In the genomic region with DNA sequence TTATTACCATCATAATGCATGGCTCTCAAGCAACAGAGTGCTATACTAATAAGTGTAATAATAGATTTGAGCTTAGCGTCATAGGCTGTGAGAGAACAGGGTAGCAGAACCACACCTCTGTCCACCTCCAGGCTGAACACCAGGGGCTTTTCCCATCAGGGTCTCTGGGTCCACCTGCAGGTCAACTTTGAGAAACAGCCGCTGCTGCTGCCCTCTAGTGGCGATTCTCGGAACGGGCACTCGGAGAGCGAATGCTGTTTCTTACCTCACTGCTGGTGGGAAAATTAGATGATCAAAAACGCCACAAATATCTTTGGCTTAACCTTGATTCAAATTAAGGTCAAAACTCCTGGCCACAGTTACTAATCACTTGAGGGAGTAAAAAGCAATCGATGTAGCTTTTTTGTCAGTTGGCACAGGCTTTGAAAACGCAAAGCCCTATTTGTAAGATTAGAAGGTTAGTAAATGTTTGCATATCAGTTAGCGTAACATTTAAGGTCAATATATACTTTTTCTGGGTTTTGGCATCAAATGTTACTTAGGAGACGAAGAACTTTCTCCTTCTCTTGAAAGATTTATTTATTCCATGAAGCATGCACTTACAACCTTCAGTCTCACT, we compare ENCODE assay signal across 8 cellular contexts.
DNase-seq lines count a peak whose midpoint lies in the region; ATAC-seq and TF ChIP-seq lines count a peak whose summit lies in the region.

No MANE protein-coding gene starts in this region.

- no peaks in the 10 kb centered on the region for H3K9me3 Mint-ChIP-seq in activated naive CD8-positive, alpha-beta T cell treated with anti-CD3 and anti-CD28 coated beads, Interleukin-2, amount 10 ng/mL, durations not matched to agents 7 days and 5 days

- POLR2A ChIA-PET in activated naive CD8-positive, alpha-beta T cell treated with anti-CD3 and anti-CD28 coated beads, Interleukin-2, amount 10 ng/mL, durations not matched to agents 7 days and 5 days (lab: Charles Lee), result no interaction called here

- no peak overlapping the region for H3K4me3 Mint-ChIP-seq in activated naive CD8-positive, alpha-beta T cell treated with anti-CD3 and anti-CD28 coated beads, Interleukin-2, amount 10 ng/mL, durations not matched to agents 7 days and 5 days

- no peaks in the 10 kb centered on the region for H3K4me1 Mint-ChIP-seq in activated naive CD8-positive, alpha-beta T cell treated with anti-CD3 and anti-CD28 coated beads, Interleukin-2, amount 10 ng/mL, durations not matched to agents 7 days and 5 days

- DNase-seq in A172 (ENCODE audit: low spot score), result peak; percentile 13
- DNase-seq in GM12865 (ENCODE audit: low read depth), result peak; percentile 49
- peak; percentile 58 to 60 for DNase-seq in SHP77 (lab: John Stamatoyannopoulos, UW)
- peak; percentile 69 for DNase-seq in activated naive CD8-positive, alpha-beta T cell treated with anti-CD3 and anti-CD28 coated beads, Interleukin-2, amount 10 ng/mL, durations not matched to agents 7 days and 5 days
- DNase-seq in hypothalamus (lab: John Stamatoyannopoulos, UW), result peak in 38 of 51 donors; percentile 6 to 78 (median 44)
- DNase-seq in stimulated activated CD4-positive, alpha-beta T cell treated with anti-CD3 and anti-CD28 coated beads, Interleukin-1b, Interleukin-23, amount 100 ng/mL, for 48 hours, result peak; percentile 57

- no peaks in the 10 kb centered on the region for H3K36me3 Mint-ChIP-seq in activated naive CD8-positive, alpha-beta T cell treated with anti-CD3 and anti-CD28 coated beads, Interleukin-2, amount 10 ng/mL, durations not matched to agents 7 days and 5 days

- peaks cover 9% of the 10 kb centered on the region for H3K27me3 Mint-ChIP-seq in activated naive CD8-positive, alpha-beta T cell treated with anti-CD3 and anti-CD28 coated beads, Interleukin-2, amount 10 ng/mL, durations not matched to agents 7 days and 5 days

- no peak overlapping the region for H3K27ac Mint-ChIP-seq in activated naive CD8-positive, alpha-beta T cell treated with anti-CD3 and anti-CD28 coated beads, Interleukin-2, amount 10 ng/mL, durations not matched to agents 7 days and 5 days

- H3K4me3 ChIP-seq in GM12865 (ENCODE audit: low read depth, low read length), result no peak overlapping the region

- ATAC-seq in HG03342 (IDR thresholded peaks at IDR 0.05; ENCODE audit: unreplicated experiment), result peak; percentile 80
- ATAC-seq in activated naive CD8-positive, alpha-beta T cell treated with anti-CD3 and anti-CD28 coated beads, Interleukin-2, amount 10 ng/mL, durations not matched to agents 7 days and 5 days (ENCODE audit: low read depth), result no peak
- ATAC-seq in GM21526 (IDR thresholded peaks at IDR 0.05; ENCODE audit: low FRiP score, unreplicated experiment), result no peak

- peak; percentile 93 for TF ChIP-seq CTCF in GM12865 (IDR thresholded peaks at IDR 0.05; ENCODE audit: insufficient read depth, low read depth, low read length, missing control alignments)

Comparison
In these comparisons a context has a peak if more than half of its experiments do, and no peak if none do; other contexts are left out.
1. DNase-seq: peak in every context shown above with its lines; median percentile 69 in activated naive CD8-positive, alpha-beta T cell treated with anti-CD3 and anti-CD28 coated beads, Interleukin-2, amount 10 ng/mL, durations not matched to agents 7 days and 5 days; 59 in SHP77; 57 in stimulated activated CD4-positive, alpha-beta T cell treated with anti-CD3 and anti-CD28 coated beads, Interleukin-1b, Interleukin-23, amount 100 ng/mL, for 48 hours; 49 in GM12865; 44 in hypothalamus; 13 in A172.